Comparison of ENCODE assay signal across 10 cellular contexts in the genomic region with DNA sequence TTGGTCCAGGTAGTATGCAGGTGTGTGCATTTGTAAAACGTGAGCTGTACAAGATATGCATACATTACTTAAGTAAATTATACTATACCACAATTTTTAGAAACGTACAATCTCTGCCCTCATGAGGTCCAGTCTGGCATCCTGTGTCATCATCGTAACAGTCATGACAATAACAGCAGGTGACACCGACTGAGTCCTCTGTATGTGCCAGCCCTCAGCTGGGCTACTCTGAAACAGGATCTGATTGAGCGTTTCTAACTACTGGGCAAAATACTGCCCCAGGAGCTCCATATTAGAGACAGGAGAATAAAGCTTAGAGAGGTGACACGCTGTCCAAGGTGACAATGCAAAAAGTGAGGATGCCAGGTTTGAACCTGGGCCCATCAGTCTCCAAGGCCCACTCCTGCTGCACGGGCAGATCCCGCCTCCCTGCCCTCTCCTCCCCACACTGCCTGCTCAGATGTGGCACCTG. TPM values are rescaled to one million over a fixed set of nuclear protein-coding genes. Genes with fewer than 3 reads are reported as not detected.
DNase-seq lines count a peak whose midpoint lies in the region; ATAC-seq, FAIRE-seq and TF ChIP-seq lines count a peak whose summit lies in the region.
"Had no signal": no experiment of that assay in that cellular context is flagged by ENCODE, and none has a peak within 500 bp of the region (broad histone marks: within the 10 kb centered on the region; RNA-seq: fewer than 3 reads in every experiment).

No MANE protein-coding gene starts in this region.

- H3K27me3 ChIP-seq in left ventricle myocardium inferior (ENCODE audit: low read depth) (no peaks in the 10 kb centered on the region), mucosa of rectum (ENCODE audit: control insufficient read depth in 2 of 2, insufficient read depth in 2 of 2, low read length in 2 of 2) (no peaks in the 10 kb centered on the region), vagina (no peaks in the 10 kb centered on the region), HAP-1 (ENCODE audit: low read depth) (no peaks in the 10 kb centered on the region)

- H3K27ac Mint-ChIP-seq in activated T-helper 2 cell treated with anti-CD3 and anti-CD28 coated beads, Interferon-gamma antibody, Interleukin-2, Interleukin-4, amounts not matched to agents 10 μg/mL and 5 μg/mL and 100 μg/mL, durations not matched to agents 14 hours and 24 hours and 36 hours: peak overlapping the region; percentile 50

- no peak for TF ChIP-seq CTCF in left ventricle myocardium inferior (IDR thresholded peaks at IDR 0.05; ENCODE audit: borderline replicate concordance)
- TF ChIP-seq CTCF in vagina (IDR thresholded peaks at IDR 0.05): peak in 1 of 3 experiments; percentile 6

- H3K4me3 Mint-ChIP-seq in activated T-helper 2 cell treated with anti-CD3 and anti-CD28 coated beads, Interferon-gamma antibody, Interleukin-2, Interleukin-4, amounts not matched to agents 10 μg/mL and 5 μg/mL and 100 μg/mL, durations not matched to agents 14 hours and 24 hours and 36 hours (ENCODE audit: low read depth): no peak overlapping the region

- H3K27ac ChIP-seq in left ventricle myocardium inferior (replicated peaks): peak overlapping the region; percentile 86
- peak overlapping the region; percentile 77 to 79 for H3K27ac ChIP-seq in mucosa of rectum (ENCODE audit: low read depth in 2 of 2, low read length in 2 of 2)
- H3K27ac ChIP-seq in vagina: peak overlapping the region; percentile 89

- ATAC-seq in Right ventricle myocardium inferior (no peak), GM18867 (IDR thresholded peaks at IDR 0.05; ENCODE audit: unreplicated experiment) (no peak)

- DNase-seq in left ventricle myocardium inferior (no peak), Right ventricle myocardium inferior (ENCODE audit: missing footprints) (no peak), vagina (ENCODE audit: extremely low spot score in 2 of 2) (no peak), GM12892 (ENCODE audit: insufficient read length) (no peak), HAP-1 (ENCODE audit: low spot score in 2 of 2) (no peak)
- DNase-seq in activated T-helper 2 cell treated with anti-CD3 and anti-CD28 coated beads, Interferon-gamma antibody, Interleukin-2, Interleukin-4, amounts not matched to agents 10 μg/mL and 5 μg/mL and 100 μg/mL, durations not matched to agents 14 hours and 24 hours and 36 hours (ENCODE audit: low spot score): no peak
- DNase-seq: activated effector memory CD4-positive, alpha-beta T cell treated with Interleukin-2 at 50 U/mL for 16 hours; SW 1271 had no signal

- FAIRE-seq in GM12892 (lab: Jason Lieb, UNC): no peak

- H3K36me3 Mint-ChIP-seq in activated T-helper 2 cell treated with anti-CD3 and anti-CD28 coated beads, Interferon-gamma antibody, Interleukin-2, Interleukin-4, amounts not matched to agents 10 μg/mL and 5 μg/mL and 100 μg/mL, durations not matched to agents 14 hours and 24 hours and 36 hours (ENCODE audit: low read depth): peaks cover 40% of the 10 kb centered on the region

- TF ChIP-seq POLR2A in vagina (IDR thresholded peaks at IDR 0.05): no peak
- TF ChIP-seq POLR2A in GM12892 (IDR thresholded peaks at IDR 0.05; ENCODE audit: low read depth, low read length): no peak

- in situ Hi-C loops in HAP-1 (cut with MboI; ENCODE audit: low sequenced_read_pairs): no loop called here

- H3K36me3 ChIP-seq in left ventricle myocardium inferior: no peaks in the 10 kb centered on the region
- H3K36me3 ChIP-seq in mucosa of rectum (ENCODE audit: control insufficient read depth in 2 of 2, insufficient read depth in 2 of 2, low read length in 2 of 2): no peaks in the 10 kb centered on the region
- H3K36me3 ChIP-seq in vagina: no peaks in the 10 kb centered on the region
- no peaks in the 10 kb centered on the region for H3K36me3 ChIP-seq in HAP-1 (replicated peaks)

- peak overlapping the region in 1 of 2 donors; percentile 5 for H3K9ac ChIP-seq in mucosa of rectum (ENCODE audit: low read depth in 1 of 2, low read length in 2 of 2)

- no peaks in the 10 kb centered on the region for H3K9me3 Mint-ChIP-seq in activated T-helper 2 cell treated with anti-CD3 and anti-CD28 coated beads, Interferon-gamma antibody, Interleukin-2, Interleukin-4, amounts not matched to agents 10 μg/mL and 5 μg/mL and 100 μg/mL, durations not matched to agents 14 hours and 24 hours and 36 hours

- intact Hi-C loops in left ventricle myocardium inferior (cut with micrococcal nuclease): no loop called here
- intact Hi-C loops in Right ventricle myocardium inferior (cut with DNase I): no loop called here
- intact Hi-C loops in activated T-helper 2 cell treated with anti-CD3 and anti-CD28 coated beads, Interferon-gamma antibody, Interleukin-2, Interleukin-4, amounts not matched to agents 10 μg/mL and 5 μg/mL and 100 μg/mL, durations not matched to agents 14 hours and 24 hours and 36 hours (cut with micrococcal nuclease): no loop called here
- intact Hi-C loops in vagina (cut with DNase I): loop anchor here (5.0 kb wide), 1 partner anchor 75 kb away; no protein-coding TSS in a partner anchor

- no peaks in the 10 kb centered on the region for H3K9me3 ChIP-seq in left ventricle myocardium inferior (replicated peaks)
- no peaks in the 10 kb centered on the region for H3K9me3 ChIP-seq in mucosa of rectum (ENCODE audit: control insufficient read depth in 2 of 2, low read length in 2 of 2)
- H3K9me3 ChIP-seq in vagina: no peaks in the 10 kb centered on the region
- no peaks in the 10 kb centered on the region for H3K9me3 ChIP-seq in HAP-1

- no peaks in the 10 kb centered on the region for H3K27me3 Mint-ChIP-seq in activated T-helper 2 cell treated with anti-CD3 and anti-CD28 coated beads, Interferon-gamma antibody, Interleukin-2, Interleukin-4, amounts not matched to agents 10 μg/mL and 5 μg/mL and 100 μg/mL, durations not matched to agents 14 hours and 24 hours and 36 hours (ENCODE audit: low read depth)

- H3K4me1 Mint-ChIP-seq in activated T-helper 2 cell treated with anti-CD3 and anti-CD28 coated beads, Interferon-gamma antibody, Interleukin-2, Interleukin-4, amounts not matched to agents 10 μg/mL and 5 μg/mL and 100 μg/mL, durations not matched to agents 14 hours and 24 hours and 36 hours (ENCODE audit: low read depth): peaks cover 58% of the 10 kb centered on the region

- H3K4me1 ChIP-seq in left ventricle myocardium inferior: peaks cover 95% of the 10 kb centered on the region
- H3K4me1 ChIP-seq in mucosa of rectum (ENCODE audit: control insufficient read depth in 2 of 2, insufficient read depth in 2 of 2, low read length in 2 of 2): peaks cover 75 to 78% of the 10 kb centered on the region in 2 donors
- peaks cover 98% of the 10 kb centered on the region for H3K4me1 ChIP-seq in vagina
- H3K4me1 ChIP-seq in HAP-1: peaks cover 6% of the 10 kb centered on the region

- peak overlapping the region; percentile 2 for H3K4me3 ChIP-seq in left ventricle myocardium inferior
- no peak overlapping the region for H3K4me3 ChIP-seq in mucosa of rectum (ENCODE audit: low read length in 2 of 2)
- no peak overlapping the region for H3K4me3 ChIP-seq in vagina
- H3K4me3 ChIP-seq in HAP-1: no peak overlapping the region

RNA-seq across cellular contexts. Expression of gene ECE1, which starts 47.2 kb away (rescaled TPM):
- total RNA-seq in left ventricle myocardium inferior (54.7 TPM), Right ventricle myocardium inferior (49.3 TPM), vagina (93.8 TPM)
- 94.1 and 97.0 TPM in 2 replicates for total RNA-seq in activated T-helper 2 cell treated with anti-CD3 and anti-CD28 coated beads, Interferon-gamma antibody, Interleukin-2, Interleukin-4, amounts not matched to agents 10 μg/mL and 5 μg/mL and 100 μg/mL, durations not matched to agents 14 hours and 24 hours and 36 hours
- polyA plus RNA-seq in GM12892 (2012; ENCODE audit: missing spikeins): 16.7 TPM
